Comparison of ENCODE assay signal across 1 cellular context in the genomic region with DNA sequence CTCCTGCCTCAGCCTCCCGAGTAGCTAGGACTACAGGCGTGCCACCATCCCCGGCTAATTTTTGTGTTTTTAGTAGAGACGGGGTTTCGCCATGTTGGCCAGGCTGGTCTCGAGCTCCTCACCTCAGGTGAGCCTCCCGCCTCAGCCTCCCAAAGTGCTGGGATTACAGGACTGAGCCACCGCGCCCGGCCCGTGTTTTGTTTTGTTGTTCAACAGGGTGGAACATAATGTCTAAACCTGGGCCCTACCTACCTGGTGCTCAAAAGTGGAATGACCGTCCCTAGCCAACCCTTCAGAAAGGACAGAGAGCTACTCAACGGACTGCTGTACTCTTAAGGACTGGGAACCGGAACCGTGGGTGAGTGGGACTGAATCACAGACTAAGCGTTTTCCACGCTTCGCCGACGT.
TF ChIP-seq lines count a peak whose summit lies in the region.

No MANE protein-coding gene starts in this region.

TF ChIP-seq in IMR-90, 13 proteins besides CTCF, POLR2A, EP300 and RAD21:
- no peak for TF ChIP-seq FOS (IDR thresholded peaks at IDR 0.05; ENCODE audit: low read depth, low read length)
- TF ChIP-seq SMC3 (IDR thresholded peaks at IDR 0.05; ENCODE audit: low read depth, low read length) = no peak
- TF ChIP-seq CHD1 (IDR thresholded peaks at IDR 0.05; ENCODE audit: low read depth, low read length) = no peak
